ENCODE assay signal across 8 cellular contexts in the genomic region with DNA sequence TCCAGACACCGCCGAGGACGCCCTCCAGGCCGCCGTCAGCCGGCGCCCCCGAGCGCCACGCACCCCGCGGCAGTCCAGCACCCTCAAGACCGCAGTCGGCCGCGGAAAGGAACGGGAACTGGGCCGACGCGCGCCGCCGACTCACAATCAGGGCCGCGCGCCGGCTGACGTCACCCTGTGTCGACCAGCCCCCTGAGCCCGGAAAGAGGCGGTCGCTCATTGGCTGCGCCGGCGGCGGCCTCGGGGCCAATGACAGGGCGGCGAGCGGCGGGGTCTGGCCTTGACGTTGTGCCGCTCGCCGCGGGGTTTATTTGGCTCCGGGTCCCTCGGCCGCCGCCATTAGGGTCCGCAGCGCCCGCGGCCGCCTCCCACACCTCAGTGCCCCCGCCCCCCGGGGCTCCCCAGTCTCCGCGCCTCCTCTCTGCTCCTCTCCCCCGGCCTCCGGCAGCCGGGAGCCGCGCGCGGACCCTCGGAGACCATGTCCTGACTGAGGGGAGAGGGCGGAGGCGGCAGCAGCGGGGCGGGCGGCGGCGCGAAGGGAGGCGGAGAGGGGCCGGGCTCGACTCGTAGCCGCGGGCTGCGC. TPM values are rescaled to one million over a fixed set of nuclear protein-coding genes. Genes with fewer than 3 reads are reported as not detected.
DNase-seq lines count a peak whose midpoint lies in the region; ATAC-seq and TF ChIP-seq lines count a peak whose summit lies in the region.

No MANE protein-coding gene starts in this region.

- H3K9me2 ChIP-seq in SK-N-SH = no peaks in the 10 kb centered on the region

- peaks cover 48% of the 10 kb centered on the region for H3K79me2 ChIP-seq in SK-N-SH (ENCODE audit: insufficient read depth)

- TF ChIP-seq EP300 in SK-N-SH (IDR thresholded peaks at IDR 0.05; ENCODE audit: borderline replicate concordance in 1 of 2, low read depth in 1 of 2, low read length in 1 of 2) = no peak

- intact Hi-C loops in testis (cut with DNase I; ENCODE audit: low total_unique reads) = loop anchor here (10.0 kb wide), 1 partner anchor 138 kb away; no protein-coding TSS in a partner anchor

- peaks cover 24% of the 10 kb centered on the region for H3F3A ChIP-seq in SK-N-SH (replicated peaks; ENCODE audit: insufficient read depth)

- CTCF ChIA-PET in SK-N-SH (lab: Yijun Ruan, JAX) = interaction anchor here (1.1 to 1.6 kb wide), 2 partner anchors 15 to 76 kb away, joined by 6 read pairs; no protein-coding TSS in a partner anchor

- H3K36me3 ChIP-seq in SK-N-SH (replicated peaks in 1 of 2; ENCODE audit: control insufficient read depth in 1 of 2, insufficient read depth in 2 of 2, low read length in 1 of 2) (no peaks in the 10 kb centered on the region), testis (ENCODE audit: low read depth, missing control alignments) (no peaks in the 10 kb centered on the region)

- no peaks in the 10 kb centered on the region for H3K27me3 Mint-ChIP-seq in activated naive CD8-positive, alpha-beta T cell
- peaks cover 13% of the 10 kb centered on the region for H3K27me3 Mint-ChIP-seq in glutamatergic neuron (ENCODE audit: unreplicated experiment)

- peak overlapping the region; percentile 76 for H2AFZ ChIP-seq in SK-N-SH (ENCODE audit: low read depth)

- H3K9me3 ChIP-seq in SK-N-SH (no peaks in the 10 kb centered on the region), testis (no peaks in the 10 kb centered on the region)

- H3K27ac Mint-ChIP-seq in activated naive CD8-positive, alpha-beta T cell = peak overlapping the region; percentile 96
- H3K27ac Mint-ChIP-seq in glutamatergic neuron (ENCODE audit: unreplicated experiment) = peak overlapping the region; percentile 97

- H3K27me3 ChIP-seq in SK-N-SH (ENCODE audit: insufficient read depth) (no peaks in the 10 kb centered on the region), testis (no peaks in the 10 kb centered on the region)

- peak overlapping the region; percentile 86 to 88 for H3K27ac ChIP-seq in SK-N-SH (ENCODE audit: low read depth in 2 of 2, low read length in 1 of 2)
- peak overlapping the region; percentile 97 to 100 for H3K27ac ChIP-seq in testis

- peak overlapping the region; percentile 76 for H3K4me2 ChIP-seq in SK-N-SH

- H3K4me3 Mint-ChIP-seq in activated naive CD8-positive, alpha-beta T cell = peak overlapping the region; percentile 97
- H3K4me3 Mint-ChIP-seq in glutamatergic neuron (ENCODE audit: unreplicated experiment) = peak overlapping the region; percentile 97

- POLR2A ChIA-PET in SK-N-SH (lab: Yijun Ruan, JAX) = interaction anchor here (0.6 to 1.5 kb wide), 7 partner anchors 14 to 498 kb away, joined by 3 to 5 read pairs (median 3); a partner anchor contains a TSS

- no peaks in the 10 kb centered on the region for H3K9me3 Mint-ChIP-seq in activated naive CD8-positive, alpha-beta T cell (ENCODE audit: low read depth)
- peaks cover 7% of the 10 kb centered on the region for H3K9me3 Mint-ChIP-seq in glutamatergic neuron (ENCODE audit: unreplicated experiment)

- H3K4me1 ChIP-seq in SK-N-SH (ENCODE audit: control insufficient read depth in 1 of 2, insufficient read depth in 2 of 2, low read depth in 1 of 2, low read length in 1 of 2) = peaks cover 4% of the 10 kb centered on the region in 2 experiments; a peak in 2 of 4 replicates
- H3K4me1 ChIP-seq in testis = peaks cover 22% of the 10 kb centered on the region

- TF ChIP-seq CTCF in NB4 (IDR thresholded peaks at IDR 0.05; ENCODE audit: low read depth, low read length) (no peak), SK-N-SH (IDR thresholded peaks at IDR 0.05) (no peak), glutamatergic neuron (IDR thresholded peaks at IDR 0.05; ENCODE audit: partially characterized antibody, unreplicated experiment) (no peak), omental fat pad (IDR thresholded peaks at IDR 0.05) (no peak), testis (IDR thresholded peaks at IDR 0.05) (no peak)

- H3K4me1 Mint-ChIP-seq in activated naive CD8-positive, alpha-beta T cell (ENCODE audit: low read depth) = peaks cover 40% of the 10 kb centered on the region
- peaks cover 7% of the 10 kb centered on the region for H3K4me1 Mint-ChIP-seq in glutamatergic neuron (ENCODE audit: low read depth, unreplicated experiment)

- peak overlapping the region; percentile 81 for H3K4me3 ChIP-seq in GM08714 (ENCODE audit: low read length)
- H3K4me3 ChIP-seq in NB4 (ENCODE audit: low read depth, low read length) = peak overlapping the region; percentile 92
- H3K4me3 ChIP-seq in SK-N-SH (ENCODE audit: low read depth in 2 of 2, low read length in 1 of 2) = peak overlapping the region; percentile 65 to 92
- H3K4me3 ChIP-seq in testis = peak overlapping the region; percentile 83 to 94

- no peaks in the 10 kb centered on the region for H3K36me3 Mint-ChIP-seq in activated naive CD8-positive, alpha-beta T cell
- no peaks in the 10 kb centered on the region for H3K36me3 Mint-ChIP-seq in glutamatergic neuron (ENCODE audit: unreplicated experiment)

- TF ChIP-seq RAD21 in SK-N-SH (IDR thresholded peaks at IDR 0.05; ENCODE audit: low read length) = no peak

- WGBS in SK-N-SH (ENCODE audit: low lambda C conversion rate) = 0% methylated on average over 8 of the region's 82 CpGs
- WGBS in testis, 2 donors = 0 to 1% methylated on average over 3 to 48 of the region's 82 CpGs

- TF ChIP-seq POLR2A in NB4 (IDR thresholded peaks at IDR 0.05; ENCODE audit: extremely low read depth, insufficient read length) (peak; percentile 92), testis (IDR thresholded peaks at IDR 0.05) (peak; percentile 50)

- peak; percentile 99 for DNase-seq in NB4 (ENCODE audit: low read depth)
- peak; percentile 100 for DNase-seq in SK-N-SH
- peak; percentile 99 for DNase-seq in glutamatergic neuron
- peak; percentile 98 for DNase-seq in omental fat pad (ENCODE audit: low spot score)
- peak; percentile 99 for DNase-seq in testis

- ATAC-seq in HG02571 (IDR thresholded peaks at IDR 0.05; ENCODE audit: unreplicated experiment) = peak; percentile 95
- peak; percentile 97 for ATAC-seq in omental fat pad (ENCODE audit: low FRiP score)

- H3K9ac ChIP-seq in SK-N-SH = peak overlapping the region; percentile 91

- peaks cover 39% of the 10 kb centered on the region for H4K20me1 ChIP-seq in SK-N-SH (ENCODE audit: insufficient read depth)

TF ChIP-seq in SK-N-SH, 30 proteins besides CTCF, POLR2A, EP300 and RAD21:
- TF ChIP-seq MXI1 (IDR thresholded peaks at IDR 0.05; ENCODE audit: low read depth, low read length) = peak; percentile 59
- peak; percentile 88 for TF ChIP-seq YY1 (IDR thresholded peaks at IDR 0.05; ENCODE audit: low read depth)
- TF ChIP-seq CHD2 (IDR thresholded peaks at IDR 0.05; ENCODE audit: low read length, partially characterized antibody) = peak; percentile 76
- 0 out of 2 replicates have a peak, but pooled peaks have one; percentile 8 for TF ChIP-seq RFX5 (IDR thresholded peaks at IDR 0.05; ENCODE audit: low read length)
- TF ChIP-seq, protein P1, sequence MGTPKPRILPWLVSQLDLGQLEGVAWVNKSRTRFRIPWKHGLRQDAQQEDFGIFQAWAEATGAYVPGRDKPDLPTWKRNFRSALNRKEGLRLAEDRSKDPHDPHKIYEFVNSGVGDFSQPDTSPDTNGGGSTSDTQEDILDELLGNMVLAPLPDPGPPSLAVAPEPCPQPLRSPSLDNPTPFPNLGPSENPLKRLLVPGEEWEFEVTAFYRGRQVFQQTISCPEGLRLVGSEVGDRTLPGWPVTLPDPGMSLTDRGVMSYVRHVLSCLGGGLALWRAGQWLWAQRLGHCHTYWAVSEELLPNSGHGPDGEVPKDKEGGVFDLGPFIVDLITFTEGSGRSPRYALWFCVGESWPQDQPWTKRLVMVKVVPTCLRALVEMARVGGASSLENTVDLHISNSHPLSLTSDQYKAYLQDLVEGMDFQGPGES (IDR thresholded peaks at IDR 0.05; ENCODE audit: low read depth, low read length) = peak; percentile 50; the same call in 1 of the 2 replicates
- TF ChIP-seq EZH2phosphoT487 (IDR thresholded peaks at IDR 0.05; ENCODE audit: borderline replicate concordance, low read depth) = no peak
- no peak for TF ChIP-seq RXRA (IDR thresholded peaks at IDR 0.05; ENCODE audit: borderline replicate concordance, low read depth)
- 0 out of 2 replicates have a peak, but pooled peaks have one; percentile 75 for TF ChIP-seq TAF1 (IDR thresholded peaks at IDR 0.05; ENCODE audit: borderline replicate concordance, low read depth, low read length)
- TF ChIP-seq NFIC (IDR thresholded peaks at IDR 0.05; ENCODE audit: borderline replicate concordance) = no peak; the same call in 1 of the 2 replicates
- TF ChIP-seq, protein P2, sequence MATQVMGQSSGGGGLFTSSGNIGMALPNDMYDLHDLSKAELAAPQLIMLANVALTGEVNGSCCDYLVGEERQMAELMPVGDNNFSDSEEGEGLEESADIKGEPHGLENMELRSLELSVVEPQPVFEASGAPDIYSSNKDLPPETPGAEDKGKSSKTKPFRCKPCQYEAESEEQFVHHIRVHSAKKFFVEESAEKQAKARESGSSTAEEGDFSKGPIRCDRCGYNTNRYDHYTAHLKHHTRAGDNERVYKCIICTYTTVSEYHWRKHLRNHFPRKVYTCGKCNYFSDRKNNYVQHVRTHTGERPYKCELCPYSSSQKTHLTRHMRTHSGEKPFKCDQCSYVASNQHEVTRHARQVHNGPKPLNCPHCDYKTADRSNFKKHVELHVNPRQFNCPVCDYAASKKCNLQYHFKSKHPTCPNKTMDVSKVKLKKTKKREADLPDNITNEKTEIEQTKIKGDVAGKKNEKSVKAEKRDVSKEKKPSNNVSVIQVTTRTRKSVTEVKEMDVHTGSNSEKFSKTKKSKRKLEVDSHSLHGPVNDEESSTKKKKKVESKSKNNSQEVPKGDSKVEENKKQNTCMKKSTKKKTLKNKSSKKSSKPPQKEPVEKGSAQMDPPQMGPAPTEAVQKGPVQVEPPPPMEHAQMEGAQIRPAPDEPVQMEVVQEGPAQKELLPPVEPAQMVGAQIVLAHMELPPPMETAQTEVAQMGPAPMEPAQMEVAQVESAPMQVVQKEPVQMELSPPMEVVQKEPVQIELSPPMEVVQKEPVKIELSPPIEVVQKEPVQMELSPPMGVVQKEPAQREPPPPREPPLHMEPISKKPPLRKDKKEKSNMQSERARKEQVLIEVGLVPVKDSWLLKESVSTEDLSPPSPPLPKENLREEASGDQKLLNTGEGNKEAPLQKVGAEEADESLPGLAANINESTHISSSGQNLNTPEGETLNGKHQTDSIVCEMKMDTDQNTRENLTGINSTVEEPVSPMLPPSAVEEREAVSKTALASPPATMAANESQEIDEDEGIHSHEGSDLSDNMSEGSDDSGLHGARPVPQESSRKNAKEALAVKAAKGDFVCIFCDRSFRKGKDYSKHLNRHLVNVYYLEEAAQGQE (IDR thresholded peaks at IDR 0.05; ENCODE audit: low read depth, low read length) = peak; percentile 27; the same call in 1 of the 2 replicates
- peak; percentile 89 for TF ChIP-seq POLR2AphosphoS5 (IDR thresholded peaks at IDR 0.05; ENCODE audit: low read depth, low read length)
TF ChIP-seq in SK-N-SH: peak in this region for 8.

RNA-seq across cellular contexts. Expression of a gene that starts 25.2 kb away (rescaled TPM):
- polyA plus RNA-seq in SK-N-SH (2012; rRNA removed) (6.2 and 8.1 TPM in 2 replicates), testis (ENCODE audit: insufficient read depth, low read depth, low replicate concordance) (37.9 TPM)
- polyA plus RNA-seq in SK-N-SH (2012; cell fraction: cytosol; rRNA removed) = 8.8 and 9.4 TPM in 2 replicates
- 4.9 and 8.8 TPM in 2 replicates for polyA plus RNA-seq in SK-N-SH (2012; cell fraction: nucleus; rRNA removed)
- total RNA-seq in glutamatergic neuron (ENCODE audit: unreplicated experiment) (28.9 TPM), omental fat pad (10 to 100 TPM; 25.9 to 34.2 (median 34.1) TPM), testis (10 to 100 TPM; 38.7 to 46.7 TPM)

Comparison
In these comparisons a context has a peak if more than half of its experiments do, and no peak if none do; other contexts are left out.
1. Peak in every context shown above with its lines: DNase-seq, ATAC-seq, H3K4me3 ChIP-seq and H3K27ac ChIP-seq.